ENCODE assay signal across 17 cellular contexts in genomic region chr15:25883860-25884259, GRCh38.
DNase-seq lines count a peak whose midpoint lies in the region; ATAC-seq, FAIRE-seq and TF ChIP-seq lines count a peak whose summit lies in the region.
"Had no signal": no experiment of that assay in that cellular context is flagged by ENCODE, and none has a peak within 500 bp of the region (broad histone marks: within the 10 kb centered on the region; RNA-seq: fewer than 3 reads in every experiment).

No MANE protein-coding gene starts in this region.

- TF ChIP-seq CTCF in brain microvascular endothelial cell (IDR thresholded peaks at IDR 0.05; ENCODE audit: low read depth, low read length, missing control alignments): no peak

- in situ Hi-C loops in brain microvascular endothelial cell (cut with HindIII; ENCODE audit: low pct_ligation_motif_present, low sequenced_read_pairs): no loop called here

- H3K4me3 ChIP-seq in brain microvascular endothelial cell (ENCODE audit: low read depth, low read length): no peak overlapping the region
- H3K4me3 ChIP-seq in effector memory CD4-positive, alpha-beta T cell (ENCODE audit: insufficient read depth, low read depth, low read length, poor library complexity, severe bottlenecking): no peak overlapping the region
- H3K4me3 ChIP-seq: hepatocyte, thoracic aorta had no signal

- no peaks in the 10 kb centered on the region for H3K4me1 ChIP-seq in effector memory CD4-positive, alpha-beta T cell (ENCODE audit: control insufficient read depth, insufficient read depth, low read length, poor library complexity, severe bottlenecking)

- ATAC-seq in GM19467 (IDR thresholded peaks at IDR 0.05; ENCODE audit: unreplicated experiment) (no peak), HG03521 (IDR thresholded peaks at IDR 0.05; ENCODE audit: unreplicated experiment) (no peak)

- H3K9me3 ChIP-seq in effector memory CD4-positive, alpha-beta T cell (ENCODE audit: control insufficient read depth, low read length): no peaks in the 10 kb centered on the region
- H3K9me3 ChIP-seq: neutrophil, thoracic aorta had no signal

- no peaks in the 10 kb centered on the region for H3K36me3 ChIP-seq in brain microvascular endothelial cell (replicated peaks)
- no peaks in the 10 kb centered on the region for H3K36me3 ChIP-seq in effector memory CD4-positive, alpha-beta T cell (ENCODE audit: control insufficient read depth, insufficient read depth, low read length)
- H3K36me3 ChIP-seq: neutrophil, thoracic aorta had no signal

- peak; percentile 3 for DNase-seq in NCI-H82 (lab: John Stamatoyannopoulos, UW)
- no peak for DNase-seq in NCI-H82 treated with DMSO at 0.1 percent for 48 hours (lab: John Stamatoyannopoulos, UW; ENCODE audit: unreplicated experiment)
- peak; percentile 93 for DNase-seq in brain microvascular endothelial cell
- DNase-seq in kidney tubule cell (ENCODE audit: low spot score): peak; percentile 99
- DNase-seq in urothelium cell line (ENCODE audit: low spot score): peak; percentile 58
- no peak for DNase-seq in effector memory CD4-positive, alpha-beta T cell
- DNase-seq: aorta, DMS79, H9, MV-4-11, NCI-H510A had no signal

- peak; percentile 5 for FAIRE-seq in urothelium cell line (lab: Jason Lieb, UNC)

- no peaks in the 10 kb centered on the region for H3K27me3 ChIP-seq in brain microvascular endothelial cell (replicated peaks)
- H3K27me3 ChIP-seq in effector memory CD4-positive, alpha-beta T cell (replicated peaks; ENCODE audit: control insufficient read depth, insufficient read depth, low read length, poor library complexity, severe bottlenecking): no peaks in the 10 kb centered on the region
- H3K27me3 ChIP-seq: neutrophil had no signal

- peak overlapping the region; percentile 65 for H3K27ac ChIP-seq in brain microvascular endothelial cell
- no peak overlapping the region for H3K27ac ChIP-seq in effector memory CD4-positive, alpha-beta T cell (ENCODE audit: insufficient read depth, low read length, poor library complexity, severe bottlenecking)
- H3K27ac ChIP-seq: 22Rv1, hepatocyte, neutrophil, thoracic aorta had no signal

Comparison
In these comparisons a context has a peak if more than half of its experiments do, and no peak if none do; other contexts are left out.
1. DNase-seq: peak in NCI-H82 (single experiment), brain microvascular endothelial cell (single experiment), kidney tubule cell (single experiment) and urothelium cell line (single experiment); none in NCI-H82 treated with DMSO at 0.1 percent for 48 hours (single experiment) and effector memory CD4-positive, alpha-beta T cell (0 of 3).